1 cellular context compared by ENCODE assay signal in genomic region chr10:75189266-75190096, GRCh38.
TF ChIP-seq lines count a peak whose summit lies in the region.

No MANE protein-coding gene starts in this region.

TF ChIP-seq in IMR-90, 13 proteins besides CTCF, POLR2A, EP300 and RAD21:
- no peak for TF ChIP-seq CHD1 (IDR thresholded peaks at IDR 0.05; ENCODE audit: low read depth, low read length)
- TF ChIP-seq FOS (IDR thresholded peaks at IDR 0.05; ENCODE audit: low read depth, low read length) = no peak
- TF ChIP-seq ELK1 (IDR thresholded peaks at IDR 0.05; ENCODE audit: borderline replicate concordance, low read depth, low read length) = no peak
- TF ChIP-seq RFX5 (IDR thresholded peaks at IDR 0.05; ENCODE audit: low read depth, low read length) = no peak
- TF ChIP-seq MXI1 (IDR thresholded peaks at IDR 0.05; ENCODE audit: borderline replicate concordance, low read depth, low read length) = no peak
- TF ChIP-seq SMC3 (IDR thresholded peaks at IDR 0.05; ENCODE audit: low read depth, low read length) = no peak
- TF ChIP-seq MAZ (IDR thresholded peaks at IDR 0.05; ENCODE audit: borderline replicate concordance, low read depth, low read length) = no peak
- no peak for TF ChIP-seq RCOR1 (IDR thresholded peaks at IDR 0.05; ENCODE audit: insufficient replicate concordance, low read length)
TF ChIP-seq in IMR-90: peak in this region for 0.
